Comparison of ENCODE assay signal across 19 cellular contexts in the genomic region with DNA sequence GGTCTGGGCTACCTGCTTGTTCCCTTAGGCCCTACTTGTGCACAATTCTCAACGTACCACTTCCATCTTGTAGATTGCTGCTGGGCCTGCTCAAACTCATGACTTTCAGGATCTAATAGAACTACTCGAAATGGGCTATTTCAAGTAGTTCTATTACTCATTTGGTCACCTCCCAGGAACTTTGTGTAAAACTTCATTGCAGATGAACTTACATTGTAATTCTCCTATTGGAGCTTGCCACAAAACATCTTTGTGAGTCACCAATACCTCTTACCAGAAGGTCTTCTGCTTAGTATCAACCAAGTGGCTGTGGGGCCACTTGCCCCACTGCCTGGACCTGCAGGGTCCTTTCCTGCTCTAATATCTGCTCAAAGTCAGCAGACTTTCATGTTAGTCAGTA. TPM values are rescaled to one million over a fixed set of nuclear protein-coding genes. Genes with fewer than 3 reads are reported as not detected.
"Had no signal": no experiment of that assay in that cellular context is flagged by ENCODE, and none has a peak within 500 bp of the region (broad histone marks: within the 10 kb centered on the region; RNA-seq: fewer than 3 reads in every experiment).

No MANE protein-coding gene starts in this region.

- H2AFZ ChIP-seq: neural progenitor cell had no signal

- DNase-seq: activated CD4-positive, alpha-beta T cell treated with anti-CD3 and anti-CD28 coated beads, Interleukin-2, amount 50 U/mL, for 4 hours; activated CD4-positive, CD25-positive, alpha-beta regulatory T cell treated with anti-CD3 and anti-CD28 coated beads, Interleukin-2, amount 50 U/mL, for 72 hours; activated gamma-delta T cell; activated T-cell treated with anti-CD3 and anti-CD28 coated beads, Interleukin-2, amount 50 U/mL, for 4 hours; anterior cingulate cortex; esophagus squamous epithelium; hippocampal formation; kidney glomerular epithelial cell; midbrain; pancreas; retina; T-helper 9 cell had no signal

- H3K9ac ChIP-seq: neural progenitor cell had no signal

- H3K4me3 ChIP-seq: cardiac muscle cell, esophagus squamous epithelium, neural progenitor cell, pancreas, skin epidermis, tibial nerve had no signal

- H3K9me3 ChIP-seq: esophagus squamous epithelium, pancreas, tibial nerve had no signal

- H3K4me1 ChIP-seq: neural progenitor cell, pancreas, tibial nerve had no signal

- H3K4me2 ChIP-seq: neural progenitor cell had no signal

- H3K27me3 ChIP-seq: cardiac muscle cell, esophagus squamous epithelium, neural progenitor cell, pancreas, tibial nerve had no signal

- H3K27ac ChIP-seq: cardiac muscle cell, esophagus squamous epithelium, neural progenitor cell, pancreas, skin epidermis, tibial nerve had no signal

- H3K36me3 ChIP-seq: cardiac muscle cell, esophagus squamous epithelium, neural progenitor cell, pancreas, tibial nerve had no signal

RNA-seq across cellular contexts. Expression of a gene that starts 10.7 kb away (rescaled TPM):
- total RNA-seq: cardiac muscle cell, esophagus squamous epithelium, glomerular endothelial cell, lower leg skin, pancreas, subcutaneous adipose tissue, tibial nerve had no signal

RNA-seq across cellular contexts. Expression of a gene that starts 41.2 kb away (rescaled TPM):
- total RNA-seq: activated T-cell treated with anti-CD3 and anti-CD28 coated beads, Interleukin-2, amount 50 U/mL, for 4 hours had no signal
- polyA plus RNA-seq: cardiac muscle cell had no signal
